19 cellular contexts compared by ENCODE assay signal in the genomic region with DNA sequence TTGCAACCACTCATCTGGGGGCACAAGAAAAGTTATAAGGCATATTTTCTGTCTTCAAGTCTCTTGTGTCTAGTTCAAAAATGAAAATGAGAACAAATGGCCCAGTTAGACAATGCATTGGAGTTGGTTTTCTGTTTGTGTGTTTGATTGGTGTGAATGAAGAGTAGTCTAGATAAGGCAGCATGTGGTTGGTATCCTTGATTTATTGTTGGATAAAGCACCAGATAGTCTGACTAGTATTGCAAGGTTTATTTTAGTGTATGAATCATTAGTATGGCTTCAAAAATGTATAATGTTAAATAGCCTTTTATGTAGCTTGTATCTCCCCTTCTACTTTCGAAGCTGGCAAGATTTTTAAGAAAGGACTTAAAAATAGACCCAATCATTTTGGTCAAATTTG.
"Had no signal": no experiment of that assay in that cellular context is flagged by ENCODE, and none has a peak within 500 bp of the region (broad histone marks: within the 10 kb centered on the region; RNA-seq: fewer than 3 reads in every experiment).

No MANE protein-coding gene starts in this region.

- ATAC-seq: activated CD8-positive, alpha-beta memory T cell treated with anti-CD3 and anti-CD28 coated beads, Interleukin-2, amount 10 ng/mL, durations not matched to agents 7 days and 5 days; gastroesophageal sphincter had no signal

- DNase-seq: activated B cell treated with CpG ODN at 0.5 μM for 24 hours; activated CD4-positive, alpha-beta memory T cell treated with anti-CD3 and anti-CD28 coated beads, Interleukin-2, amount 10 ng/mL, durations not matched to agents 7 days and 5 days; activated CD4-positive, alpha-beta T cell treated with anti-CD3 and anti-CD28 coated beads for 48 hours; activated CD8-positive, alpha-beta memory T cell treated with anti-CD3 and anti-CD28 coated beads, Interleukin-2, amount 10 ng/mL, durations not matched to agents 7 days and 5 days; activated naive CD4-positive, alpha-beta T cell treated with Interleukin-2 at 50 U/mL for 16 hours; activated naive CD8-positive, alpha-beta T cell treated with anti-CD3 and anti-CD28 coated beads, Interleukin-2, amount 10 ng/mL, durations not matched to agents 7 days and 5 days; central memory CD4-positive, alpha-beta T cell; colonic mucosa; heart left ventricle; immature natural killer cell; left ventricle myocardium superior; naive B cell; stimulated activated CD4-positive, alpha-beta T cell treated with anti-CD3 and anti-CD28 coated beads, Interleukin-2, amount 100 ng/mL, for 24 hours; stimulated activated naive CD4-positive, alpha-beta T cell treated with Interleukin-2 at 50 U/mL for 16 hours; substantia nigra; T-helper 2 cell; tibial artery; uterus had no signal
